ENCODE assay signal across 8 cellular contexts in genomic region chr7:148940702-148941597, GRCh38. TPM values are rescaled to one million over a fixed set of nuclear protein-coding genes. Genes with fewer than 3 reads are reported as not detected.
DNase-seq lines count a peak whose midpoint lies in the region; ATAC-seq and TF ChIP-seq lines count a peak whose summit lies in the region.

No MANE protein-coding gene starts in this region.

- no peaks in the 10 kb centered on the region for H3K36me3 ChIP-seq in hepatocyte (replicated peaks; ENCODE audit: insufficient read depth, low read depth)

- no peaks in the 10 kb centered on the region for H3K9me2 ChIP-seq in hepatocyte (replicated peaks; ENCODE audit: insufficient read depth)

- TF ChIP-seq CTCF in astrocyte of the cerebellum (IDR thresholded peaks at IDR 0.05; ENCODE audit: low read depth, low read length, missing control alignments) (no peak), hepatocyte (IDR thresholded peaks at IDR 0.05; ENCODE audit: poor library complexity) (no peak)

- peak overlapping the region; percentile 24 for H2AFZ ChIP-seq in hepatocyte

- H4K20me1 ChIP-seq in hepatocyte (ENCODE audit: insufficient read depth, poor library complexity, severe bottlenecking) = no peaks in the 10 kb centered on the region

- in situ Hi-C loops in astrocyte of the cerebellum (cut with HindIII; ENCODE audit: low sequenced_read_pairs) = loop anchor here (5.0 kb wide), 1 partner anchor 41 kb away; no protein-coding TSS in a partner anchor

- peak; percentile 32 for DNase-seq in NCI-H187 treated with DMSO at 0.1 percent for 48 hours (lab: John Stamatoyannopoulos, UW)
- peak; percentile 55 for DNase-seq in T-helper 22 cell (ENCODE audit: low read depth)
- DNase-seq in astrocyte of the cerebellum (ENCODE audit: low read depth) = peak; percentile 60
- peak; percentile 90 for DNase-seq in hepatocyte (ENCODE audit: low spot score)
- DNase-seq in renal cortical epithelial cell (ENCODE audit: low read depth) = peak; percentile 71

- H3K27ac ChIP-seq in hepatocyte = peak overlapping the region; percentile 89

- H3K4me1 ChIP-seq in hepatocyte (ENCODE audit: insufficient read depth) = no peaks in the 10 kb centered on the region

- ATAC-seq in GM18502 (IDR thresholded peaks at IDR 0.05; ENCODE audit: poor library complexity, unreplicated experiment) = peak; percentile 71
- peak; percentile 51 for ATAC-seq in HG02884 (IDR thresholded peaks at IDR 0.05; ENCODE audit: unreplicated experiment)
- no peak for ATAC-seq in HG03469 (IDR thresholded peaks at IDR 0.05; ENCODE audit: unreplicated experiment)

- H3K27me3 ChIP-seq in hepatocyte = no peaks in the 10 kb centered on the region

- H3K4me3 ChIP-seq in astrocyte of the cerebellum (ENCODE audit: low read depth, low read length) = peak overlapping the region; percentile 72
- peak overlapping the region; percentile 59 for H3K4me3 ChIP-seq in hepatocyte

- 3% methylated on average over 43 of the region's 43 CpGs for WGBS in hepatocyte (ENCODE audit: low lambda C conversion rate, missing lambda C conversion rate)

- H3K9me3 ChIP-seq in hepatocyte (ENCODE audit: low read depth) = no peaks in the 10 kb centered on the region

- H3K4me2 ChIP-seq in hepatocyte = peak overlapping the region; percentile 65

- H3K79me2 ChIP-seq in hepatocyte = no peaks in the 10 kb centered on the region

RNA-seq across cellular contexts. Expression of gene EZH2, which starts 56.9 kb away (rescaled TPM):
- total RNA-seq in hepatocyte (10.7 and 12.2 TPM in 2 replicates), renal cortical epithelial cell (7.9 and 10.1 TPM in 2 replicates)
- 11.7 and 13.2 TPM in 2 replicates for polyA plus RNA-seq in hepatocyte

Comparison
In these comparisons a context has a peak if more than half of its experiments do, and no peak if none do; other contexts are left out.
1. DNase-seq: peak in every context shown above with its lines; median percentile 90 in hepatocyte; 71 in renal cortical epithelial cell; 60 in astrocyte of the cerebellum; 55 in T-helper 22 cell; 32 in NCI-H187 treated with DMSO at 0.1 percent for 48 hours.